In genomic region chr1:205774277-205775014, GRCh38 we compare ENCODE assay signal across 8 cellular contexts. TPM values are rescaled to one million over a fixed set of nuclear protein-coding genes. Genes with fewer than 3 reads are reported as not detected.
DNase-seq lines count a peak whose midpoint lies in the region; ATAC-seq and TF ChIP-seq lines count a peak whose summit lies in the region.

No MANE protein-coding gene starts in this region.

- peak; percentile 10 for ATAC-seq in HG02623 (IDR thresholded peaks at IDR 0.05; ENCODE audit: unreplicated experiment)

- DNase-seq in D341Med (ENCODE audit: low spot score) (peak; percentile 58), T-helper 9 cell (peak; percentile 36), lower leg skin (ENCODE audit: low spot score in 2 of 2) (no peak), LoVo (ENCODE audit: low spot score) (no peak), NCI-H187 (lab: John Stamatoyannopoulos, UW) (no peak)
- DNase-seq in central memory CD4-positive, alpha-beta T cell = peak; percentile 51
- peak; percentile 7 to 9 for DNase-seq in stimulated activated CD8-positive, alpha-beta memory T cell treated with anti-CD3 and anti-CD28 coated beads, Interleukin-2, amount 100 ng/mL, for 1 hour (ENCODE audit: low read depth in 2 of 2)

- TF ChIP-seq CTCF in lower leg skin (IDR thresholded peaks at IDR 0.05) = no peak

- TF ChIP-seq POLR2A in lower leg skin (IDR thresholded peaks at IDR 0.05) = no peak

- peak overlapping the region; percentile 71 for H3K4me3 ChIP-seq in lower leg skin (ENCODE audit: low read depth, poor library complexity, severe bottlenecking)

- intact Hi-C loops in lower leg skin (cut with DNase I; ENCODE audit: low total_unique reads) = no loop called here

- WGBS in lower leg skin, 2 donors = 14 to 18% methylated on average over 29 to 31 of the region's 33 CpGs

RNA-seq across cellular contexts. Expression of gene RAB29, which starts 0.8 kb away (rescaled TPM):
- 10 to 100 TPM in 2 of 4 donors, 1 to 10 TPM in 2; 5.3 to 11.5 (median 9.8) TPM for total RNA-seq in lower leg skin

RNA-seq across cellular contexts. Expression of gene NUCKS1, which starts 24.5 kb away (rescaled TPM):
- total RNA-seq in lower leg skin = 100 to 1,000 TPM in 1 of 4 donors, 10 to 100 TPM in 3; 49.5 to 143 (median 66.0) TPM

RNA-seq across cellular contexts. Expression of gene SLC41A1, which starts 38.6 kb away (rescaled TPM):
- total RNA-seq in lower leg skin = 10 to 100 TPM; 12.8 to 22.0 (median 15.8) TPM

Comparison
In these comparisons a context has a peak if more than half of its experiments do, and no peak if none do; other contexts are left out.
1. DNase-seq: peak in D341Med (single experiment), T-helper 9 cell (single experiment), central memory CD4-positive, alpha-beta T cell (single experiment) and stimulated activated CD8-positive, alpha-beta memory T cell treated with anti-CD3 and anti-CD28 coated beads, Interleukin-2, amount 100 ng/mL, for 1 hour (2 of 2); none in lower leg skin (0 of 2), LoVo (single experiment) and NCI-H187 (0 of 2).